7 cellular contexts compared by ENCODE assay signal in the genomic region with DNA sequence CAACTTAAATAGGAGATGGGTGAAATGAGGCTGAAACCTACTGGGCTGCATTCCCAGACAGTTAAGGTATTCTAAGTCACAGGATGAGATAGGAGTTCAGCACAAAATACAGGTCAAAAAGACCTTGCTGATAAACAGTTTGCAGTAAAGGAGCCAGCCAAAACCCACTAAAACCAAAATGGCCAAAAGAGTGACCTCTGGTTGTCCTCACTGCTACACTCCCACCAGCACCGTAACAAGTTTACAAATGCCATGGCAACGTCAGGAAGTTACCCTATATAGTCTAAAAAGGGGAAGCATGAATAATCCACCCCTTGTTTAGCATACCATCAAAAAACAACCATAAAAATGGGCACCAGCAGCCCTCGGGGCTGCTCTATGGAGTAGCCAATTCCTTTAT.
DNase-seq lines count a peak whose midpoint lies in the region; ATAC-seq, FAIRE-seq and TF ChIP-seq lines count a peak whose summit lies in the region.
"Not testable (repeated sequence)": the region's sequence is repeated elsewhere in the genome, so short reads cannot be mapped to it uniquely, and the experiment has no call there.

No MANE protein-coding gene starts in this region.

- not testable (repeated sequence) for H4K91ac ChIP-seq in trophoblast cell (ENCODE audit: low read depth, low read length)

- BruUV-seq in PC-3 (replicated peaks; lab: Mats Ljungman, UMichigan) = not testable (repeated sequence)

- H3K27ac Mint-ChIP-seq in astrocyte (ENCODE audit: unreplicated experiment) = not testable (repeated sequence)

- H3K79me2 ChIP-seq in PC-3 (ENCODE audit: low read length); astrocyte (ENCODE audit: insufficient read depth, low read length); trophoblast cell (ENCODE audit: control insufficient read depth, insufficient read depth, low read length, poor library complexity): not testable (repeated sequence)

- not testable (repeated sequence) for H2BK5ac ChIP-seq in trophoblast cell (ENCODE audit: low read depth, low read length, poor library complexity)

- not testable (repeated sequence) for H3K18ac ChIP-seq in trophoblast cell (ENCODE audit: low read length)

- H3K9me3 ChIP-seq in PC-3 (ENCODE audit: low read length); astrocyte (ENCODE audit: insufficient read depth, low read depth, low read length); trophoblast cell (ENCODE audit: insufficient read depth, low read depth, low read length): not testable (repeated sequence)

- not testable (repeated sequence) for H4K20me1 ChIP-seq in PC-3 (ENCODE audit: low read length); astrocyte (ENCODE audit: insufficient read depth, low read length)

- not testable (repeated sequence) for H4K8ac ChIP-seq in trophoblast cell (ENCODE audit: low read depth, low read length)

- CTCF ChIA-PET in PC-3 (lab: Charles Lee) = not testable (repeated sequence)

- H3K9ac ChIP-seq in PC-3 (ENCODE audit: low read length); astrocyte (ENCODE audit: low read length); trophoblast cell (ENCODE audit: low read length): not testable (repeated sequence)

- H3K27ac ChIP-seq in PC-3 (ENCODE audit: low read length); astrocyte (ENCODE audit: low read depth, low read length); trophoblast cell (ENCODE audit: low read depth, low read length): not testable (repeated sequence)

- not testable (repeated sequence) for H3K9me2 ChIP-seq in PC-3 (replicated peaks; ENCODE audit: low read length)

- H3K4me3 ChIP-seq in PC-3 (ENCODE audit: low read length); astrocyte (ENCODE audit: insufficient read depth, low read depth, low read length); choroid plexus epithelial cell (ENCODE audit: low read depth, low read length); fibroblast of villous mesenchyme (ENCODE audit: low read depth, low read length); trophoblast cell (ENCODE audit: low read depth, low read length): not testable (repeated sequence)

- H3K14ac ChIP-seq in trophoblast cell (ENCODE audit: low read length) = not testable (repeated sequence)

- H3K9me3 Mint-ChIP-seq in astrocyte (ENCODE audit: unreplicated experiment) = not testable (repeated sequence)

- H2AK5ac ChIP-seq in trophoblast cell (ENCODE audit: low read length) = not testable (repeated sequence)

- H3F3A ChIP-seq in PC-3 (ENCODE audit: low read length, unreplicated experiment) = not testable (repeated sequence)

- WGBS in trophoblast cell (ENCODE audit: extremely low coverage, insufficient coverage, insufficient read length) = no CpG with 5 or more reads among the region's 3 CpGs

- intact Hi-C loops in PC-3 (cut with micrococcal nuclease) = not testable (repeated sequence)

- H2BK12ac ChIP-seq in trophoblast cell (ENCODE audit: low read length) = not testable (repeated sequence)

- not testable (repeated sequence) for H2AFZ ChIP-seq in PC-3 (ENCODE audit: low read length); astrocyte (ENCODE audit: low read depth, low read length); trophoblast cell (ENCODE audit: insufficient read depth, low read length, poor library complexity)

- peak; percentile 51 for DNase-seq in CD1c-positive myeloid dendritic cell (ENCODE audit: extremely low spot score)
- DNase-seq in MV-4-11 (lab: John Stamatoyannopoulos, UW) = peak; percentile 84
- peak; percentile 15 for DNase-seq in PC-3
- peak; percentile 78 for DNase-seq in astrocyte (ENCODE audit: low read depth)
- DNase-seq in choroid plexus epithelial cell (ENCODE audit: low read depth) = peak; percentile 13
- peak; percentile 7 for DNase-seq in fibroblast of villous mesenchyme (ENCODE audit: low read depth)
- peak in 1 of 2 donors; percentile 33 for DNase-seq in trophoblast cell

- H3K36me3 Mint-ChIP-seq in astrocyte (ENCODE audit: low read depth, unreplicated experiment) = not testable (repeated sequence)

- not testable (repeated sequence) for H3K4me1 Mint-ChIP-seq in astrocyte (ENCODE audit: low read depth, unreplicated experiment)

- peaks cover 22% of the 10 kb centered on the region for H3K4me1 ChIP-seq in PC-3 (ENCODE audit: insufficient read depth, low read length)
- not testable (repeated sequence) for H3K4me1 ChIP-seq in astrocyte (ENCODE audit: insufficient read depth, low read length); trophoblast cell (ENCODE audit: control insufficient read depth in 1 of 2, insufficient read depth in 2 of 2, low read length in 2 of 2)

- not testable (repeated sequence) for H3K36me3 ChIP-seq in PC-3 (ENCODE audit: low read depth, low read length); astrocyte (ENCODE audit: insufficient read depth, low read length); trophoblast cell (ENCODE audit: control insufficient read depth in 1 of 2, insufficient read depth in 2 of 2, low read length in 2 of 2)

- H3K23ac ChIP-seq in trophoblast cell (ENCODE audit: low read length) = not testable (repeated sequence)

- not testable (repeated sequence) for FAIRE-seq in astrocyte (lab: Jason Lieb, UNC)

- not testable (repeated sequence) for H3K4ac ChIP-seq in trophoblast cell (ENCODE audit: low read depth, low read length)

- POLR2A ChIA-PET in PC-3 (lab: Charles Lee; ENCODE audit: unreplicated experiment) = not testable (repeated sequence)

- not testable (repeated sequence) for ATAC-seq in PC-3

- H3K4me3 Mint-ChIP-seq in astrocyte (ENCODE audit: unreplicated experiment) = not testable (repeated sequence)

- not testable (repeated sequence) for H3K27me3 ChIP-seq in PC-3 (ENCODE audit: low read length); astrocyte (ENCODE audit: insufficient read depth, low read length); trophoblast cell (ENCODE audit: insufficient read depth, low read length)

- not testable (repeated sequence) for H4K12ac ChIP-seq in trophoblast cell (ENCODE audit: low read depth, low read length)

- TF ChIP-seq CTCF in PC-3 (conservative IDR thresholded peaks at IDR 0.05; ENCODE audit: low read depth, low read length); astrocyte (IDR thresholded peaks at IDR 0.05; ENCODE audit: insufficient read depth, low read depth, low read length); choroid plexus epithelial cell (conservative IDR thresholded peaks at IDR 0.05; ENCODE audit: low read depth, low read length); fibroblast of villous mesenchyme (IDR thresholded peaks at IDR 0.05; ENCODE audit: insufficient read depth, low read depth, low read length): not testable (repeated sequence)

- not testable (repeated sequence) for H3K27me3 Mint-ChIP-seq in astrocyte (ENCODE audit: low read depth, unreplicated experiment)

- H2BK120ac ChIP-seq in trophoblast cell (ENCODE audit: insufficient read depth, low read length, poor library complexity) = peak overlapping the region; percentile 29

- not testable (repeated sequence) for H3K79me1 ChIP-seq in trophoblast cell (ENCODE audit: low read length)

- H3K4me2 ChIP-seq in PC-3 (ENCODE audit: low read length); trophoblast cell (ENCODE audit: low read length): not testable (repeated sequence)
- peak overlapping the region; percentile 27 for H3K4me2 ChIP-seq in astrocyte (ENCODE audit: low read length)
